Comparison of ENCODE assay signal across 9 cellular contexts in the genomic region with DNA sequence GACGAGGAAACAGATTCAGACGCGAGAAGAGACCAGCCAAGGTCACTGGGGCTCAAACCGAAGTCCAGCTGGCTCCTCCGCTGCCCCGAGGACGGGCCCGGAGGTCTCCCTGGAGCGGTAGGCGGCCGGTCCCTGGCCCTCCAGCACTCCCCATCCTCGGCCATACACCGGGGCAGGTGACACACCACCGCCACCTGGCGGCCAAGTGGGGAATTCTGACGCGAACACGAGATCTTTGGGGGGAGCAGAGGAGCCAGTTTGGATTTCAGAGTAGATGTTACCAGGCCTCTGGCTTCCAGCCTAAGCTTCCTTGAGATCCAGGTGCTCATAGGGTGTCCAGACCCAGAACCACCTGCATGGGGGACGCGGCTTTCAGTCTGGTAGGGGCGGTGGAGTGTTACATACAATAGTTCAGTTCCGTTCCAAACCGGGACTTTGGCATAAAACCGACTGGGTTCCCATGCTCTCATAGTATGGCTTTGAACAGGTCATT. TPM values are rescaled to one million over a fixed set of nuclear protein-coding genes. Genes with fewer than 3 reads are reported as not detected.
DNase-seq lines count a peak whose midpoint lies in the region; ATAC-seq, FAIRE-seq and TF ChIP-seq lines count a peak whose summit lies in the region.
"Had no signal": no experiment of that assay in that cellular context is flagged by ENCODE, and none has a peak within 500 bp of the region (broad histone marks: within the 10 kb centered on the region; RNA-seq: fewer than 3 reads in every experiment).

No MANE protein-coding gene starts in this region.

- H3K4me3 ChIP-seq in colonic mucosa, result no peak overlapping the region
- H3K4me3 ChIP-seq in lower lobe of right lung, result no peak overlapping the region

- no peak overlapping the region for H3K27ac Mint-ChIP-seq in activated CD4-positive, alpha-beta T cell treated with anti-CD3 and anti-CD28 coated beads, Interleukin-2, amount 10 ng/mL, durations not matched to agents 24 days and 14 days
- H3K27ac Mint-ChIP-seq: stimulated activated naive CD8-positive, alpha-beta T cell treated with anti-CD3 and anti-CD28 coated beads, Interleukin-15, Interleukin-2, amounts not matched to agents 100 ng/mL and 50 ng/mL, for 24 hours had no signal

- ATAC-seq in lower lobe of right lung, result peak; percentile 82 to 89
- ATAC-seq in HG02870 (IDR thresholded peaks at IDR 0.05; ENCODE audit: unreplicated experiment), result no peak

- no peaks in the 10 kb centered on the region for H3K36me3 Mint-ChIP-seq in activated CD4-positive, alpha-beta T cell treated with anti-CD3 and anti-CD28 coated beads, Interleukin-2, amount 10 ng/mL, durations not matched to agents 24 days and 14 days (ENCODE audit: low read depth)

- H3K27ac ChIP-seq in colonic mucosa (no peak overlapping the region), lower lobe of right lung (no peak overlapping the region)

- intact Hi-C loops in activated CD4-positive, alpha-beta T cell treated with anti-CD3 and anti-CD28 coated beads, Interleukin-2, amount 10 ng/mL, durations not matched to agents 24 days and 14 days (cut with micrococcal nuclease), result loop anchor here (1.0 to 5.0 kb wide), 2 partner anchors 202 to 509 kb away; no protein-coding TSS in a partner anchor
- intact Hi-C loops in colonic mucosa (cut with DNase I), result loop anchor here (5.0 kb wide), 1 partner anchor 397 kb away; no protein-coding TSS in a partner anchor
- intact Hi-C loops in lower lobe of right lung (cut with DNase I), result no loop called here

- no peak overlapping the region for H3K9ac ChIP-seq in colonic mucosa (ENCODE audit: low read depth in 2 of 2, low read length in 2 of 2)

- H3K27me3 ChIP-seq in colonic mucosa (no peaks in the 10 kb centered on the region), lower lobe of right lung (ENCODE audit: low read depth) (peaks cover 3% of the 10 kb centered on the region)

- peaks cover 2% of the 10 kb centered on the region for H3K4me1 Mint-ChIP-seq in activated CD4-positive, alpha-beta T cell treated with anti-CD3 and anti-CD28 coated beads, Interleukin-2, amount 10 ng/mL, durations not matched to agents 24 days and 14 days

- H3K36me3 ChIP-seq in colonic mucosa (no peaks in the 10 kb centered on the region), lower lobe of right lung (no peaks in the 10 kb centered on the region)

- peaks cover 13% of the 10 kb centered on the region for H3K27me3 Mint-ChIP-seq in activated CD4-positive, alpha-beta T cell treated with anti-CD3 and anti-CD28 coated beads, Interleukin-2, amount 10 ng/mL, durations not matched to agents 24 days and 14 days

- TF ChIP-seq CTCF in colonic mucosa (IDR thresholded peaks at IDR 0.05), result peak; percentile 94
- TF ChIP-seq CTCF in lower lobe of right lung (IDR thresholded peaks at IDR 0.05), result peak; percentile 89

- no peak for TF ChIP-seq POLR2A in GM12892 (IDR thresholded peaks at IDR 0.05; ENCODE audit: low read depth, low read length)

- FAIRE-seq in GM12892 (lab: Jason Lieb, UNC), result peak; percentile 94

- DNase-seq in A172 (ENCODE audit: low spot score), result peak; percentile 43
- DNase-seq in GM12892 (ENCODE audit: insufficient read length), result peak; percentile 67
- DNase-seq in NCI-H345 (lab: John Stamatoyannopoulos, UW), result peak; percentile 65
- DNase-seq in activated CD4-positive, alpha-beta T cell treated with anti-CD3 and anti-CD28 coated beads, Interleukin-2, amount 10 ng/mL, durations not matched to agents 24 days and 14 days, result peak; percentile 92
- peak; percentile 61 for DNase-seq in colonic mucosa
- peak; percentile 76 for DNase-seq in lower lobe of right lung
- DNase-seq in stimulated activated CD8-positive, alpha-beta memory T cell treated with anti-CD3 and anti-CD28 coated beads, Interleukin-12 subunit alpha, Interleukin-12 subunit beta, amount 100 ng/mL, for 24 hours (ENCODE audit: extremely low read depth), result peak; percentile 37

- H3K9me3 Mint-ChIP-seq in activated CD4-positive, alpha-beta T cell treated with anti-CD3 and anti-CD28 coated beads, Interleukin-2, amount 10 ng/mL, durations not matched to agents 24 days and 14 days, result no peaks in the 10 kb centered on the region
- H3K9me3 Mint-ChIP-seq: stimulated activated naive CD8-positive, alpha-beta T cell treated with anti-CD3 and anti-CD28 coated beads, Interleukin-15, Interleukin-2, amounts not matched to agents 100 ng/mL and 50 ng/mL, for 24 hours had no signal

- no peak overlapping the region for H3K4me3 Mint-ChIP-seq in activated CD4-positive, alpha-beta T cell treated with anti-CD3 and anti-CD28 coated beads, Interleukin-2, amount 10 ng/mL, durations not matched to agents 24 days and 14 days
- H3K4me3 Mint-ChIP-seq: stimulated activated naive CD8-positive, alpha-beta T cell treated with anti-CD3 and anti-CD28 coated beads, Interleukin-15, Interleukin-2, amounts not matched to agents 100 ng/mL and 50 ng/mL, for 24 hours had no signal

- H3K9me3 ChIP-seq in colonic mucosa (no peaks in the 10 kb centered on the region), lower lobe of right lung (no peaks in the 10 kb centered on the region)

- no peaks in the 10 kb centered on the region for H3K4me1 ChIP-seq in colonic mucosa
- peaks cover 4% of the 10 kb centered on the region for H3K4me1 ChIP-seq in lower lobe of right lung

RNA-seq across cellular contexts. Expression of a gene that starts 16.1 kb away (rescaled TPM):
- total RNA-seq in A172 (2014; rRNA removed; shearing (Covaris generic)), result not detected in 2 replicates
- polyA plus RNA-seq in GM12892 (2012; ENCODE audit: missing spikeins), result not detected
- total RNA-seq in activated CD4-positive, alpha-beta T cell treated with anti-CD3 and anti-CD28 coated beads, Interleukin-2, amount 10 ng/mL, durations not matched to agents 24 days and 14 days, result not detected in 2 replicates
- under 1 TPM in 1 of 2 donors, not detected in 1; 0.20 TPM for total RNA-seq in colonic mucosa
- total RNA-seq in lower lobe of right lung, result 263 TPM

Comparison
In these comparisons a context has a peak if more than half of its experiments do, and no peak if none do; other contexts are left out.
1. DNase-seq: peak in every context shown above with its lines; median percentile 92 in activated CD4-positive, alpha-beta T cell treated with anti-CD3 and anti-CD28 coated beads, Interleukin-2, amount 10 ng/mL, durations not matched to agents 24 days and 14 days; 76 in lower lobe of right lung; 67 in GM12892; 65 in NCI-H345; 61 in colonic mucosa; 43 in A172; 37 in stimulated activated CD8-positive, alpha-beta memory T cell treated with anti-CD3 and anti-CD28 coated beads, Interleukin-12 subunit alpha, Interleukin-12 subunit beta, amount 100 ng/mL, for 24 hours.
2. RNA of a gene that starts 16.1 kb away (total RNA-seq): 263 TPM in lower lobe of right lung (single experiment); 0.20 TPM in colonic mucosa, not detected in A172 and not detected in activated CD4-positive, alpha-beta T cell treated with anti-CD3 and anti-CD28 coated beads, Interleukin-2, amount 10 ng/mL, durations not matched to agents 24 days and 14 days; every median in the first group is over 100 times any median in the second.